27 cellular contexts compared by ENCODE assay signal in genomic region chr1:56916630-56917029, GRCh38. TPM values are rescaled to one million over a fixed set of nuclear protein-coding genes. Genes with fewer than 3 reads are reported as not detected.
"Had no signal": no experiment of that assay in that cellular context is flagged by ENCODE, and none has a peak within 500 bp of the region (broad histone marks: within the 10 kb centered on the region; RNA-seq: fewer than 3 reads in every experiment).

No MANE protein-coding gene starts in this region.

- H3K36me3 ChIP-seq: MG63, SJCRH30 had no signal

- DNase-seq: Kasumi-1, KG1, MG63, NCI-H1048, NCI-H1092 treated with DMSO at 0.1 percent for 48 hours, NCI-H1436, NCI-H146, NCI-H1694, NCI-H1930, NCI-H2227 treated with DMSO at 0.1 percent for 48 hours, NCI-H446, NCI-H524 treated with DMSO at 0.1 percent for 48 hours, NCI-H526 treated with DMSO at 0.1 percent for 48 hours, NCI-H774, PC-9, SHP77, SIG-M5, SJCRH30 had no signal

- H3K4me3 ChIP-seq: MG63, PC-9, SJCRH30, SK-N-MC had no signal

- H3K9me3 ChIP-seq: MG63, SJCRH30 had no signal

- H3K27ac ChIP-seq: PC-9, RWPE1, SJCRH30, SK-N-MC had no signal

- ATAC-seq: Panc1 had no signal

- H3K4me1 ChIP-seq: SJCRH30 had no signal

- H3K27me3 ChIP-seq: MG63 had no signal

RNA-seq across cellular contexts. Expression of gene C8B, which starts 49.2 kb away (rescaled TPM):
- total RNA-seq: M059J, NCI-H460, OCI-LY7, PC-9, Right ventricle myocardium inferior, RPMI7951, SJCRH30, SK-MEL-5 had no signal
